Comparison of ENCODE assay signal across 13 cellular contexts in genomic region chr7:158274404-158274811, GRCh38.
"Had no signal": no experiment of that assay in that cellular context is flagged by ENCODE, and none has a peak within 500 bp of the region (broad histone marks: within the 10 kb centered on the region; RNA-seq: fewer than 3 reads in every experiment).

No MANE protein-coding gene starts in this region.

- DNase-seq: activated CD4-positive, alpha-beta memory T cell treated with anti-CD3 and anti-CD28 coated beads, Interleukin-2, amount 10 ng/mL, durations not matched to agents 7 days and 5 days; activated naive CD4-positive, alpha-beta T cell; activated T-cell treated with anti-CD3 and anti-CD28 coated beads, Interleukin-2, amount 50 U/mL, for 48 hours; colonic mucosa; foreskin melanocyte; midbrain; nucleus accumbens; SJCRH30; stimulated activated CD4-positive, alpha-beta T cell treated with anti-CD3 and anti-CD28 coated beads, Interleukin-15, amount 100 ng/mL, for 24 hours; thyroid gland had no signal

- H3K4me3 ChIP-seq: colonic mucosa, SJCRH30, thyroid gland had no signal

- H3K36me3 ChIP-seq: colonic mucosa, SJCRH30, thyroid gland had no signal

- H3K4me1 ChIP-seq: colonic mucosa, SJCRH30, thyroid gland had no signal

- H3K27me3 ChIP-seq: colonic mucosa, thyroid gland had no signal

- FAIRE-seq: astrocyte, endothelial cell of umbilical vein, islet of Langerhans had no signal

- H3K27ac ChIP-seq: colonic mucosa, SJCRH30, thyroid gland had no signal

- H3K9me3 ChIP-seq: colonic mucosa, SJCRH30, thyroid gland had no signal
